Comparison of ENCODE assay signal across 13 cellular contexts in the genomic region with DNA sequence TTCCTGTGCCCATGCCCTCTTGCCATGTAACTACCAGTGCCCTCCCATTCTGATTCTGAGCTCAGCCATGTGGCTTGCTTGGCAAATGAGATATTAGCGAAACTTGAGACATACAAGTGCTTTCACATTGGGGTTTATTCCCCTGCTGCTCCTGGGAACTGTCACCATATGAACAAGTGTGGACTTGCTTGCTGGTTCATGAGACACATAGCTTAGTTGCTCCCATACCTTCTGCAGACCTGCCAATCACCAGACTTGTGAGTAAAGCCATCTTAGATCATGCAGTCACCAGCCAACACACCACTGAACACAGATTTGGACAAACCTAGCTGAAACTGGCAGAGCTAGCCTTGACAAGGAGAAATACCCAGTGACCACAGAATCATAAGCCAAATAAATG.
DNase-seq lines count a peak whose midpoint lies in the region; ATAC-seq and TF ChIP-seq lines count a peak whose summit lies in the region.
"Had no signal": no experiment of that assay in that cellular context is flagged by ENCODE, and none has a peak within 500 bp of the region (broad histone marks: within the 10 kb centered on the region; RNA-seq: fewer than 3 reads in every experiment).

No MANE protein-coding gene starts in this region.

- H3K23ac ChIP-seq in IMR-90 (ENCODE audit: low read depth, low read length): no peak overlapping the region

- no peak overlapping the region for H3K4ac ChIP-seq in IMR-90 (ENCODE audit: low read depth, low read length)

- no peak overlapping the region for H2BK120ac ChIP-seq in IMR-90 (ENCODE audit: low read depth, low read length)

- H4K91ac ChIP-seq in IMR-90 (ENCODE audit: insufficient read depth, low read depth, low read length): no peak overlapping the region

- H3K27ac ChIP-seq in IMR-90 (ENCODE audit: insufficient read depth, low read length) (no peak overlapping the region), mammary epithelial cell (ENCODE audit: insufficient read depth, low read depth, low read length) (no peak overlapping the region)
- H3K27ac ChIP-seq: SJSA1 had no signal

- no peak overlapping the region for H2AK9ac ChIP-seq in IMR-90 (replicated peaks; ENCODE audit: low read depth, low read length, poor library complexity)

- no peaks in the 10 kb centered on the region for H3K9me1 ChIP-seq in IMR-90 (ENCODE audit: insufficient read depth, low read length)

- peak; percentile 68 for ATAC-seq in GM18498 (IDR thresholded peaks at IDR 0.05; ENCODE audit: unreplicated experiment)
- ATAC-seq in IMR-90 (ENCODE audit: low read depth): no peak
- no peak for ATAC-seq in HG02642 (IDR thresholded peaks at IDR 0.05; ENCODE audit: poor library complexity, unreplicated experiment)

- no peak overlapping the region for H2BK15ac ChIP-seq in IMR-90 (ENCODE audit: low read depth, low read length)

- H4K8ac ChIP-seq in IMR-90 (ENCODE audit: low read depth in 2 of 2, low read length in 2 of 2): no peak overlapping the region

- in situ Hi-C loops in IMR-90 (cut with MboI; ENCODE audit: low sequenced_read_pairs) (no loop called here), mammary epithelial cell (cut with MboI; ENCODE audit: low sequenced_read_pairs in 2 of 2) (no loop called here)

- BruUV-seq in IMR-90 (replicated peaks; lab: Mats Ljungman, UMichigan): no TSS peak
- BruUV-seq in mammary epithelial cell (replicated peaks; lab: Mats Ljungman, UMichigan): no TSS peak

- H3K36me3 ChIP-seq in IMR-90 (ENCODE audit: control insufficient read depth, insufficient read depth, low read length): no peaks in the 10 kb centered on the region
- H3K36me3 ChIP-seq in mammary epithelial cell (ENCODE audit: insufficient read depth, low read length): no peaks in the 10 kb centered on the region
- H3K36me3 ChIP-seq: SJSA1 had no signal

- no peak for TF ChIP-seq RAD21 in IMR-90 (IDR thresholded peaks at IDR 0.05; ENCODE audit: low read length)

- WGBS in IMR-90 (ENCODE audit: extremely low coverage in 2 of 2, insufficient read length in 1 of 2), 2 experiments: 71% methylated on average over 1 of the region's 1 CpG; no CpG with 5 or more reads in 1 of the 2 experiments
- WGBS in mammary epithelial cell (ENCODE audit: low coverage, missing lambda C conversion rate): 100% methylated on average over 1 of the region's 1 CpG

- TF ChIP-seq POLR2A in IMR-90 (IDR thresholded peaks at IDR 0.05; ENCODE audit: low read depth, low read length): no peak

- H3K14ac ChIP-seq in IMR-90 (replicated peaks; ENCODE audit: low read depth, low read length): no peak overlapping the region

- no peak overlapping the region for H2AK5ac ChIP-seq in IMR-90 (ENCODE audit: low read depth, low read length)

- intact Hi-C loops in IMR-90 (cut with micrococcal nuclease): loop anchor here (10.0 kb wide), 1 partner anchor 449 kb away; no protein-coding TSS in a partner anchor
- intact Hi-C loops in mammary epithelial cell (cut with micrococcal nuclease): no loop called here

- CTCF ChIA-PET in IMR-90 (lab: Yijun Ruan, JAX) (no interaction called here), mammary epithelial cell (lab: Charles Lee; ENCODE audit: low non-redundant PET) (no interaction called here)

- no peaks in the 10 kb centered on the region for H3K79me1 ChIP-seq in IMR-90 (ENCODE audit: low read depth in 1 of 2, low read length in 2 of 2)

- H3K79me2 ChIP-seq in mammary epithelial cell (ENCODE audit: insufficient read depth, low read length): no peaks in the 10 kb centered on the region

- H3K27me3 ChIP-seq in IMR-90 (ENCODE audit: control insufficient read depth, insufficient read depth, low read length) (peaks cover 9% of the 10 kb centered on the region), mammary epithelial cell (ENCODE audit: insufficient read depth, low read length) (no peaks in the 10 kb centered on the region)
- H3K27me3 ChIP-seq: SJSA1 had no signal

- dilution Hi-C loops in IMR-90 (cut with HindIII; ENCODE audit: low sequenced_read_pairs, unreplicated experiment): no loop called here
- dilution Hi-C loops in mammary epithelial cell (cut with HindIII; ENCODE audit: low sequenced_read_pairs): no loop called here

- no peak overlapping the region for H3K4me3 ChIP-seq in IMR-90 (ENCODE audit: insufficient read depth, low read depth, low read length)
- H3K4me3 ChIP-seq in mammary epithelial cell (replicated peaks in 1 of 3; ENCODE audit: insufficient read depth in 1 of 3, low read depth in 2 of 3, low read length in 3 of 3): no peak overlapping the region
- H3K4me3 ChIP-seq: SJSA1 had no signal

- POLR2A ChIA-PET in IMR-90 (lab: Charles Lee; ENCODE audit: unreplicated experiment): no interaction called here

- DNase-seq in DMS 273 treated with DMSO at 0.1 percent for 48 hours (lab: John Stamatoyannopoulos, UW) (peak; percentile 39), IMR-90 (no peak), mammary epithelial cell (peak; percentile 75), DMS153 (lab: John Stamatoyannopoulos, UW) (no peak), NCI-H146 treated with DMSO at 0.1 percent for 48 hours (lab: John Stamatoyannopoulos, UW; ENCODE audit: unreplicated experiment) (no peak)
- no peak for DNase-seq in activated CD4-positive, alpha-beta T cell treated with anti-CD3 and anti-CD28 coated beads for 48 hours
- DNase-seq: AML-193, Caco-2, NCI-H146, NCI-H446 had no signal

- H3K18ac ChIP-seq in IMR-90 (ENCODE audit: low read depth, low read length): no peak overlapping the region

- TF ChIP-seq CTCF in IMR-90 (conservative IDR thresholded peaks at IDR 0.05; ENCODE audit: low read depth, low read length): no peak
- TF ChIP-seq CTCF in mammary epithelial cell (conservative IDR thresholded peaks at IDR 0.05 in 1 of 2, IDR thresholded peaks at IDR 0.05 in 1 of 2; ENCODE audit: extremely low read depth in 1 of 2, insufficient read depth in 1 of 2, low read depth in 1 of 2, low read length in 2 of 2): no peak

- H3K9me3 ChIP-seq in IMR-90 (ENCODE audit: control insufficient read depth, insufficient read depth, low read length): no peaks in the 10 kb centered on the region
- no peaks in the 10 kb centered on the region for H3K9me3 ChIP-seq in mammary epithelial cell (replicated peaks; ENCODE audit: insufficient read depth, low read length)
- H3K9me3 ChIP-seq: Caco-2, SJSA1 had no signal

- H3K9ac ChIP-seq in IMR-90 (ENCODE audit: low read depth, low read length) (no peak overlapping the region), mammary epithelial cell (ENCODE audit: insufficient read depth, low read length) (no peak overlapping the region)

- no peak overlapping the region for H2BK5ac ChIP-seq in IMR-90 (ENCODE audit: low read depth, low read length, poor library complexity, severe bottlenecking)

- no peak overlapping the region for H4K5ac ChIP-seq in IMR-90 (ENCODE audit: low read depth, low read length)

- no peaks in the 10 kb centered on the region for H4K20me1 ChIP-seq in IMR-90 (ENCODE audit: insufficient read depth, low read length)
- no peaks in the 10 kb centered on the region for H4K20me1 ChIP-seq in mammary epithelial cell (ENCODE audit: insufficient read depth, low read length)

- no peak overlapping the region for H2BK20ac ChIP-seq in IMR-90 (ENCODE audit: low read depth, low read length)

- H3K56ac ChIP-seq in IMR-90 (ENCODE audit: extremely low read depth, insufficient read depth, low read length): no peak overlapping the region

- H3K4me2 ChIP-seq in IMR-90 (ENCODE audit: low read depth, low read length) (no peak overlapping the region), mammary epithelial cell (ENCODE audit: insufficient read depth, low read depth, low read length) (no peak overlapping the region)

- H3K4me1 ChIP-seq in IMR-90 (ENCODE audit: control insufficient read depth, insufficient read depth, low read length) (no peaks in the 10 kb centered on the region), mammary epithelial cell (ENCODE audit: insufficient read depth, low read length) (no peaks in the 10 kb centered on the region)
- H3K4me1 ChIP-seq: Caco-2, SJSA1 had no signal

- H2AFZ ChIP-seq in IMR-90 (replicated peaks; ENCODE audit: low read length, poor library complexity): peak overlapping the region; percentile 4
- H2AFZ ChIP-seq in mammary epithelial cell (ENCODE audit: low read depth, low read length): no peak overlapping the region

TF ChIP-seq in IMR-90, 13 proteins besides CTCF, POLR2A, EP300 and RAD21:
- TF ChIP-seq SMC3 (IDR thresholded peaks at IDR 0.05; ENCODE audit: low read depth, low read length) (no peak), NFE2L2 (IDR thresholded peaks at IDR 0.05; ENCODE audit: low read depth, low read length) (no peak), MAFK (IDR thresholded peaks at IDR 0.05; ENCODE audit: low read depth, low read length) (no peak), MXI1 (IDR thresholded peaks at IDR 0.05; ENCODE audit: borderline replicate concordance, low read depth, low read length) (no peak), CEBPB (IDR thresholded peaks at IDR 0.05; ENCODE audit: low read depth, low read length) (no peak)

Comparison
In these comparisons a context has a peak if more than half of its experiments do, and no peak if none do; other contexts are left out.
1. DNase-seq: peak in DMS 273 treated with DMSO at 0.1 percent for 48 hours (single experiment) and mammary epithelial cell (single experiment); none in IMR-90 (single experiment), DMS153 (single experiment), NCI-H146 treated with DMSO at 0.1 percent for 48 hours (single experiment) and activated CD4-positive, alpha-beta T cell treated with anti-CD3 and anti-CD28 coated beads for 48 hours (single experiment).